In genomic region chr10:30583778-30584415, GRCh38 we compare ENCODE assay signal across 8 cellular contexts. TPM values are rescaled to one million over a fixed set of nuclear protein-coding genes. Genes with fewer than 3 reads are reported as not detected.
A peak's percentile ranks its signal among the peaks of the same experiment; 100 is the strongest.
DNase-seq lines count a peak whose midpoint lies in the region; ATAC-seq and TF ChIP-seq lines count a peak whose summit lies in the region.

No MANE protein-coding gene starts in this region.

- no peaks in the 10 kb centered on the region for H3K27me3 ChIP-seq in HL-60 (ENCODE audit: insufficient read depth, poor library complexity, severe bottlenecking)

- H3K27me3 Mint-ChIP-seq in activated B cell treated with CpG ODN at 0.5 μM for 24 hours, result no peaks in the 10 kb centered on the region

- H3K27ac ChIP-seq in HL-60 (replicated peaks), result peak overlapping the region; percentile 27; the same call in 1 of the 2 replicates

- H3K27ac Mint-ChIP-seq in activated B cell treated with CpG ODN at 0.5 μM for 24 hours, result peak overlapping the region; percentile 31

- TF ChIP-seq CTCF in HL-60 (IDR thresholded peaks at IDR 0.05; ENCODE audit: insufficient read depth, low read length) (no peak), activated B cell treated with CpG ODN at 0.5 μM for 24 hours (IDR thresholded peaks at IDR 0.05) (no peak)

- H3K4me1 Mint-ChIP-seq in activated B cell treated with CpG ODN at 0.5 μM for 24 hours, result peaks cover 49% of the 10 kb centered on the region

- DNase-seq in C1 segment of cervical spinal cord (lab: John Stamatoyannopoulos, UW) (peak in 9 of 14 donors; percentile 9 to 37 (median 20)), HL-60 (ENCODE audit: low read depth in 1 of 2, low spot score in 1 of 2) (no peak), activated B cell treated with CpG ODN at 0.5 μM for 24 hours (no peak), head of caudate nucleus (peak in 27 of 42 donors; percentile 4 to 79 (median 32)), pulmonary artery endothelial cell (ENCODE audit: low read depth, low spot score) (peak; percentile 90), NCI-H2107 (lab: John Stamatoyannopoulos, UW) (no peak)
- DNase-seq in effector CD4-positive, alpha-beta T cell, result no peak

- H3K36me3 Mint-ChIP-seq in activated B cell treated with CpG ODN at 0.5 μM for 24 hours (ENCODE audit: low read depth), result no peaks in the 10 kb centered on the region

- no peaks in the 10 kb centered on the region for H3K9me3 Mint-ChIP-seq in activated B cell treated with CpG ODN at 0.5 μM for 24 hours

- POLR2A ChIA-PET in activated B cell treated with CpG ODN at 0.5 μM for 24 hours (lab: Charles Lee), result interaction anchor here (0.6 to 1.1 kb wide), 4 partner anchors 77 to 507 kb away, joined by 3 to 5 read pairs (median 4); partner anchors contain the start of gene MTPAP

- ATAC-seq in GM19025 (IDR thresholded peaks at IDR 0.05; ENCODE audit: low read depth, unreplicated experiment), result peak; percentile 44
- no peak for ATAC-seq in activated B cell treated with CpG ODN at 0.5 μM for 24 hours (ENCODE audit: low read depth)

- H3K4me3 ChIP-seq in HL-60 (replicated peaks; ENCODE audit: insufficient read depth, low read length), result no peak overlapping the region

- CTCF ChIA-PET in activated B cell treated with CpG ODN at 0.5 μM for 24 hours (lab: Charles Lee), result interaction anchor here (1.1 to 1.7 kb wide), 4 partner anchors 47 to 224 kb away, joined by 3 to 5 read pairs (median 4); no protein-coding TSS in a partner anchor

- intact Hi-C loops in activated B cell treated with CpG ODN at 0.5 μM for 24 hours (cut with micrococcal nuclease) (no loop called here), head of caudate nucleus (cut with DNase I) (no loop called here)

- peak overlapping the region; percentile 67 for H3K4me3 Mint-ChIP-seq in activated B cell treated with CpG ODN at 0.5 μM for 24 hours

RNA-seq across cellular contexts. Expression of gene LYZL2, which starts 45.7 kb away (rescaled TPM):
- total RNA-seq in activated B cell treated with CpG ODN at 0.5 μM for 24 hours (not detected in 2 replicates), pulmonary artery endothelial cell (not detected in 2 replicates)

Comparison
In these comparisons a context has a peak if more than half of its experiments do, and no peak if none do; other contexts are left out.
1. DNase-seq: peak in C1 segment of cervical spinal cord (9 of 14), head of caudate nucleus (27 of 42) and pulmonary artery endothelial cell (single experiment); none in HL-60 (0 of 2), activated B cell treated with CpG ODN at 0.5 μM for 24 hours (single experiment), effector CD4-positive, alpha-beta T cell (single experiment) and NCI-H2107 (single experiment).